In the genomic region with DNA sequence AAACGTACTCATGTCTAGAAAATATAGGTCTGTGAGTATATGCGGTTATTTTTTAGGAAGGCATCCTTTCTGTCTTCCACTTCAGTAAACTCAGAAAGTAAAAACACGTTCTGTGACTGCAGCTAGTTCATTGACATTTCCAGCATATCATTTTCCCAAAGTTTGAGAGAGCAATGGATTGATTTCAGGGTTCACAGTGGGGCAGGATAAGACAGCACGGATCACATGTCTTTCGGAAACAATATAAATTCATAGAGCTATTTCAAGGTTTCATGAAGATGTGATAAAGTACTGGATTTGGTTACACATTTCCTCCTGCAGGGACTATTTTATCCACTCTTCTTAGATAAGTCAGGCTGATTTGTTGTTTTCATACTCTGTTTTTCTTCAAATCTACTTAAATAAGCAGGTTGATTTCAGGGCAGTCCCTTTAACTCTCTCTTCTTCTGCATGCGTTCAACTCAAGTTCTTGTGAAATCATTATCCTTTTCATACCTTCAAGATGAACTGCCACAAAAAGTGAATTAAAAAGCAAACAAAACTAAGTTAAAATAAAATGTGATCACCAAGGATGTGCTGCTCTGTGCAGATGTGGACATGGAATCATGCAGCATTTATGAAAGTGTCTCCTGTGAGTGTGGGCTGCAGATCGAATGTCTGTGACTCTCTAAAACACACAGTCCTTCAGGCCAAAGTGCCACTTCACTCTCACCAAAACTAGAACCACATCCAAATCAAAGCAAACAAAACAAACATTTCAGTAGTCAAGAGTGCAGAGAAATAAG, we compare ENCODE assay signal across 22 cellular contexts.
A peak's percentile ranks its signal among the peaks of the same experiment; 100 is the strongest.
DNase-seq lines count a peak whose midpoint lies in the region; ATAC-seq and TF ChIP-seq lines count a peak whose summit lies in the region.
"Had no signal": no experiment of that assay in that cellular context is flagged by ENCODE, and none has a peak within 500 bp of the region (broad histone marks: within the 10 kb centered on the region; RNA-seq: fewer than 3 reads in every experiment).

No MANE protein-coding gene starts in this region.

- TF ChIP-seq CTCF in glutamatergic neuron (IDR thresholded peaks at IDR 0.05; ENCODE audit: partially characterized antibody, unreplicated experiment), result no peak

- DNase-seq in NCI-H187 (lab: John Stamatoyannopoulos, UW), result peak; percentile 35 to 57
- peak; percentile 46 for DNase-seq in NCI-H510A treated with DMSO at 0.1 percent for 48 hours (lab: John Stamatoyannopoulos, UW)
- no peak for DNase-seq in left lobe of liver (ENCODE audit: low spot score)
- DNase-seq in glutamatergic neuron, result no peak
- DNase-seq in immature natural killer cell, result no peak
- DNase-seq: activated CD8-positive, alpha-beta memory T cell treated with anti-CD3 and anti-CD28 coated beads, Interleukin-2, amount 50 U/mL, for 48 hours; CD8-positive, alpha-beta memory T cell; dermis blood vessel endothelial cell; GF-D8; KBM-7; left ventricle myocardium superior; mucosa of descending colon; NCI-H1930; NCI-H69; psoas muscle; stimulated activated CD4-positive, alpha-beta T cell treated with anti-CD3 and anti-CD28 coated beads, Interleukin-1b, Interleukin-23, amount 100 ng/mL, for 48 hours; testis had no signal

- H3K27me3 Mint-ChIP-seq in glutamatergic neuron (ENCODE audit: unreplicated experiment), result no peaks in the 10 kb centered on the region
- peaks cover 0 to 1% (median 0%) of the 10 kb centered on the region in 3 donors for H3K27me3 Mint-ChIP-seq in immature natural killer cell (ENCODE audit: low read depth in 3 of 3)
- H3K27me3 Mint-ChIP-seq: CD8-positive, alpha-beta memory T cell had no signal

- no peaks in the 10 kb centered on the region for H3K4me1 Mint-ChIP-seq in glutamatergic neuron (ENCODE audit: low read depth, unreplicated experiment)
- no peaks in the 10 kb centered on the region for H3K4me1 Mint-ChIP-seq in immature natural killer cell
- H3K4me1 Mint-ChIP-seq: CD8-positive, alpha-beta memory T cell; stimulated activated effector memory CD8-positive, alpha-beta T cell treated with anti-CD3 and anti-CD28 coated beads, Interleukin-12 subunit alpha, Interleukin-12 subunit beta, amount 100 ng/mL, for 72 hours had no signal

- H3K36me3 Mint-ChIP-seq in glutamatergic neuron (ENCODE audit: unreplicated experiment), result no peaks in the 10 kb centered on the region
- no peaks in the 10 kb centered on the region for H3K36me3 Mint-ChIP-seq in immature natural killer cell
- H3K36me3 Mint-ChIP-seq: CD8-positive, alpha-beta memory T cell; stimulated activated effector memory CD8-positive, alpha-beta T cell treated with anti-CD3 and anti-CD28 coated beads, Interleukin-12 subunit alpha, Interleukin-12 subunit beta, amount 100 ng/mL, for 72 hours had no signal

- peak; percentile 84 for ATAC-seq in left lobe of liver
- ATAC-seq in GM19395 (IDR thresholded peaks at IDR 0.05; ENCODE audit: unreplicated experiment), result no peak
- ATAC-seq: left ventricle myocardium superior; mucosa of descending colon; psoas muscle; stimulated activated effector memory CD8-positive, alpha-beta T cell treated with anti-CD3 and anti-CD28 coated beads, Interleukin-12 subunit alpha, Interleukin-12 subunit beta, amount 100 ng/mL, for 72 hours had no signal

- H3K27ac ChIP-seq in temporal lobe (ENCODE audit: low read depth, low read length), result peak overlapping the region; percentile 73
- H3K27ac ChIP-seq: breast epithelium, psoas muscle, RWPE1, testis had no signal

- H3K9me3 Mint-ChIP-seq in glutamatergic neuron (ENCODE audit: unreplicated experiment) (no peaks in the 10 kb centered on the region), immature natural killer cell (peaks cover 0 to 8% (median 2%) of the 10 kb centered on the region in 6 donors)
- H3K9me3 Mint-ChIP-seq: stimulated activated effector memory CD8-positive, alpha-beta T cell treated with anti-CD3 and anti-CD28 coated beads, Interleukin-12 subunit alpha, Interleukin-12 subunit beta, amount 100 ng/mL, for 72 hours had no signal

- H3K27ac Mint-ChIP-seq in glutamatergic neuron (ENCODE audit: unreplicated experiment), result no peak overlapping the region
- no peak overlapping the region for H3K27ac Mint-ChIP-seq in immature natural killer cell
- H3K27ac Mint-ChIP-seq: CD8-positive, alpha-beta memory T cell; stimulated activated effector memory CD8-positive, alpha-beta T cell treated with anti-CD3 and anti-CD28 coated beads, Interleukin-12 subunit alpha, Interleukin-12 subunit beta, amount 100 ng/mL, for 72 hours had no signal

- H3K4me3 Mint-ChIP-seq in glutamatergic neuron (ENCODE audit: unreplicated experiment) (no peak overlapping the region), immature natural killer cell (no peak overlapping the region)
- H3K4me3 Mint-ChIP-seq: CD8-positive, alpha-beta memory T cell; stimulated activated effector memory CD8-positive, alpha-beta T cell treated with anti-CD3 and anti-CD28 coated beads, Interleukin-12 subunit alpha, Interleukin-12 subunit beta, amount 100 ng/mL, for 72 hours had no signal

Comparison
In these comparisons a context has a peak if more than half of its experiments do, and no peak if none do; other contexts are left out.
1. DNase-seq: peak in NCI-H187 (2 of 2) and NCI-H510A treated with DMSO at 0.1 percent for 48 hours (single experiment); none in left lobe of liver (single experiment), glutamatergic neuron (single experiment) and immature natural killer cell (0 of 3).